In genomic region chr2:233060500-233061006, GRCh38 we compare ENCODE assay signal across 1 cellular context.
TF ChIP-seq lines count a peak whose summit lies in the region.

No MANE protein-coding gene starts in this region.

TF ChIP-seq in K562, 482 proteins besides CTCF, POLR2A, EP300 and RAD21:
- TF ChIP-seq GTF2B (IDR thresholded peaks at IDR 0.05; ENCODE audit: extremely low read depth, insufficient read length) (no peak), MLX (CRISPR knock-in tag; conservative IDR thresholded peaks at IDR 0.05) (no peak), ZNF717 (CRISPR knock-in tag; IDR thresholded peaks at IDR 0.05) (no peak), GTF3C2 (IDR thresholded peaks at IDR 0.05; ENCODE audit: borderline replicate concordance, extremely low read depth, insufficient read length) (no peak), NEUROD1 (IDR thresholded peaks at IDR 0.05; ENCODE audit: borderline replicate concordance, low read depth, low read length, partially characterized antibody) (no peak), PHF8 (IDR thresholded peaks at IDR 0.05; ENCODE audit: borderline replicate concordance, low read length) (no peak), FOXA3 (CRISPR knock-in tag; conservative IDR thresholded peaks at IDR 0.05 in 1 of 2, IDR thresholded peaks at IDR 0.05 in 1 of 2) (0 out of 4 replicates have a peak, but pooled peaks of 1 of the 2 experiments have one; percentile 33), CCAR2 (IDR thresholded peaks at IDR 0.05; ENCODE audit: low read depth, low read length) (no peak), ARID4B (CRISPR knock-in tag; IDR thresholded peaks at IDR 0.05) (peak; percentile 10; the same call in 1 of the 2 replicates), TFAP4 (CRISPR knock-in tag; IDR thresholded peaks at IDR 0.05; ENCODE audit: borderline replicate concordance) (0 out of 2 replicates have a peak, but pooled peaks have one; percentile 10), ZNF75A (CRISPR knock-in tag; IDR thresholded peaks at IDR 0.05) (no peak), GABPB1 (CRISPR knock-in tag; IDR thresholded peaks at IDR 0.05) (peak; percentile 49; the same call in 1 of the 2 replicates)
